19 cellular contexts compared by ENCODE assay signal in the genomic region with DNA sequence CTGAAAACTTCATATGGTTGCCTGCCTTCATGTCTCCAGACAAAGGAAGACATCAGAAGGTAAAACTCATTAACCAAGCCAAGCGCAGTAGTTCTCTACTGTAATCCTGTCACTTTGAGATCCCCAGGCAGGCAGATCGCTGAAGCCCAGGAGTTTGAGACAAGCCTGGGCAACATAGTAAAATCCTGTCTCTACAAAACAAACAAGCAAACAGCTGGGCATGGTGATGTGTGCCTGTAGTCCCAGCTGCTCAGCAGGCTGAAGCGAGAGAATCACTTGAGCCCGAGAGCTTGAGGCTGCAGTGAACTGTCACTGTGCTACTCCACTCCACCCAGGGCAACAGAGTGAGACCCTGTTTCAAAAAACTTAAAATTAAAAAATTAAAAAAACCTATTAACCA.
DNase-seq lines count a peak whose midpoint lies in the region; ATAC-seq and TF ChIP-seq lines count a peak whose summit lies in the region.
"Had no signal": no experiment of that assay in that cellular context is flagged by ENCODE, and none has a peak within 500 bp of the region (broad histone marks: within the 10 kb centered on the region; RNA-seq: fewer than 3 reads in every experiment).

No MANE protein-coding gene starts in this region.

- H3F3A ChIP-seq in neural progenitor cell (ENCODE audit: low read depth): no peaks in the 10 kb centered on the region

- ATAC-seq in gastrocnemius medialis (no peak), GM21515 (IDR thresholded peaks at IDR 0.05; ENCODE audit: unreplicated experiment) (no peak)
- ATAC-seq: CD8-positive, alpha-beta T cell had no signal

- H3K9me3 Mint-ChIP-seq in neural progenitor cell: no peaks in the 10 kb centered on the region

- no peaks in the 10 kb centered on the region for H3K79me2 ChIP-seq in neural progenitor cell (ENCODE audit: low read depth)

- peaks cover 2% of the 10 kb centered on the region for H3K27me3 Mint-ChIP-seq in neural progenitor cell (ENCODE audit: insufficient read depth, low read depth)

- no peak overlapping the region for H3K4me3 ChIP-seq in neural progenitor cell
- H3K4me3 ChIP-seq in gastrocnemius medialis: no peak overlapping the region
- H3K4me3 ChIP-seq: SK-N-MC had no signal

- no peak overlapping the region for H3K4me3 Mint-ChIP-seq in neural progenitor cell
- H3K4me3 Mint-ChIP-seq: CD8-positive, alpha-beta T cell had no signal

- in situ Hi-C loops in gastrocnemius medialis (cut with MboI; ENCODE audit: low sequenced_read_pairs in 4 of 4): no loop called here

- H3K27me3 ChIP-seq in neural progenitor cell (no peaks in the 10 kb centered on the region), gastrocnemius medialis (no peaks in the 10 kb centered on the region)

- H2AFZ ChIP-seq in neural progenitor cell (replicated peaks): no peak overlapping the region

- H3K27ac Mint-ChIP-seq in neural progenitor cell: no peak overlapping the region
- H3K27ac Mint-ChIP-seq: CD8-positive, alpha-beta T cell had no signal

- TF ChIP-seq CTCF in neural progenitor cell (IDR thresholded peaks at IDR 0.05) (no peak), gastrocnemius medialis (IDR thresholded peaks at IDR 0.05 in 4 of 5, conservative IDR thresholded peaks at IDR 0.05 in 1 of 5) (no peak)

- no peaks in the 10 kb centered on the region for H3K9me3 ChIP-seq in neural progenitor cell (ENCODE audit: low read depth)
- no peaks in the 10 kb centered on the region for H3K9me3 ChIP-seq in gastrocnemius medialis

- H3K9ac ChIP-seq in neural progenitor cell: no peak overlapping the region

- no peaks in the 10 kb centered on the region for H4K20me1 ChIP-seq in neural progenitor cell (ENCODE audit: low read depth)

- DNase-seq in LHCN-M2 (ENCODE audit: low read depth) (peak; percentile 57), NCI-H1694 treated with DMSO at 0.1 percent for 48 hours (lab: John Stamatoyannopoulos, UW) (peak; percentile 79), SHP77 treated with DMSO at 0.1 percent for 48 hours (lab: John Stamatoyannopoulos, UW) (peak; percentile 11), neural progenitor cell (ENCODE audit: low spot score) (peak; percentile 5), gastrocnemius medialis (no peak), amygdala (lab: John Stamatoyannopoulos, UW) (no peak)
- DNase-seq: CD8-positive, alpha-beta T cell; DND-41; IMR-90; KG1; NCI-H1048; NCI-H187; NCI-H2081 treated with DMSO at 0.1 percent for 48 hours; NCI-H524; NCI-H774 had no signal

- no peak for TF ChIP-seq POLR2A in gastrocnemius medialis (IDR thresholded peaks at IDR 0.05)

- H3K36me3 Mint-ChIP-seq in neural progenitor cell: no peaks in the 10 kb centered on the region
- H3K36me3 Mint-ChIP-seq: CD8-positive, alpha-beta T cell had no signal

- intact Hi-C loops in gastrocnemius medialis (cut with DNase I; ENCODE audit: low total_unique reads): no loop called here

- H3K36me3 ChIP-seq in neural progenitor cell (no peaks in the 10 kb centered on the region), gastrocnemius medialis (no peaks in the 10 kb centered on the region)

- H3K4me1 Mint-ChIP-seq in neural progenitor cell: no peaks in the 10 kb centered on the region

- H3K4me1 ChIP-seq in neural progenitor cell (no peaks in the 10 kb centered on the region), gastrocnemius medialis (no peaks in the 10 kb centered on the region)

- no peak overlapping the region for H3K4me2 ChIP-seq in neural progenitor cell

- H3K27ac ChIP-seq in neural progenitor cell (no peak overlapping the region), gastrocnemius medialis (no peak overlapping the region)
- H3K27ac ChIP-seq: C4-2B, RWPE1, SK-N-MC had no signal

Comparison
In these comparisons a context has a peak if more than half of its experiments do, and no peak if none do; other contexts are left out.
1. DNase-seq: peak in LHCN-M2 (single experiment), NCI-H1694 treated with DMSO at 0.1 percent for 48 hours (single experiment), SHP77 treated with DMSO at 0.1 percent for 48 hours (single experiment) and neural progenitor cell (single experiment); none in gastrocnemius medialis (0 of 2) and amygdala (0 of 56).